8 cellular contexts compared by ENCODE assay signal in genomic region chr17:49361129-49361901, GRCh38. TPM values are rescaled to one million over a fixed set of nuclear protein-coding genes. Genes with fewer than 3 reads are reported as not detected.
DNase-seq lines count a peak whose midpoint lies in the region; ATAC-seq and TF ChIP-seq lines count a peak whose summit lies in the region.

No MANE protein-coding gene starts in this region.

- ATAC-seq in GM18517 (IDR thresholded peaks at IDR 0.05; ENCODE audit: unreplicated experiment) (peak; percentile 28), HG03095 (IDR thresholded peaks at IDR 0.05; ENCODE audit: unreplicated experiment) (peak; percentile 22)

- peak; percentile 41 for DNase-seq in 8988T
- DNase-seq in NCI-H748 treated with DMSO at 0.1 percent for 48 hours (lab: John Stamatoyannopoulos, UW) = peak; percentile 59
- peak; percentile 79 for DNase-seq in activated CD8-positive, alpha-beta memory T cell treated with anti-CD3 and anti-CD28 coated beads, Interleukin-2, amount 50 U/mL, for 4 hours
- no peak for DNase-seq in epithelial cell of proximal tubule (ENCODE audit: low read depth)
- DNase-seq in myocyte (ENCODE audit: low read depth) = peak; percentile 23
- peak; percentile 44 for DNase-seq in stimulated activated CD8-positive, alpha-beta memory T cell treated with anti-CD3 and anti-CD28 coated beads, Interleukin-7, amount 100 ng/mL, for 24 hours (ENCODE audit: low read depth)

- TF ChIP-seq CTCF in epithelial cell of proximal tubule (conservative IDR thresholded peaks at IDR 0.05; ENCODE audit: low read depth, low read length) = no peak

- peak overlapping the region; percentile 97 for H3K4me3 ChIP-seq in epithelial cell of proximal tubule (ENCODE audit: low read depth, low read length)

RNA-seq across cellular contexts. Expression of gene ZNF652, which starts 0.7 kb away (rescaled TPM):
- total RNA-seq in epithelial cell of proximal tubule = 10.9 and 12.8 TPM in 2 replicates
- 24.6 and 26.5 TPM in 2 replicates for total RNA-seq in myocyte
- 8.3 TPM for polyA plus RNA-seq in myocyte (2012)

RNA-seq across cellular contexts. Expression of gene PHB1, which starts 53.4 kb away (rescaled TPM):
- total RNA-seq in epithelial cell of proximal tubule (166 and 263 TPM in 2 replicates), myocyte (128 and 153 TPM in 2 replicates)
- polyA plus RNA-seq in myocyte (2012) = 217 TPM
